In the genomic region with DNA sequence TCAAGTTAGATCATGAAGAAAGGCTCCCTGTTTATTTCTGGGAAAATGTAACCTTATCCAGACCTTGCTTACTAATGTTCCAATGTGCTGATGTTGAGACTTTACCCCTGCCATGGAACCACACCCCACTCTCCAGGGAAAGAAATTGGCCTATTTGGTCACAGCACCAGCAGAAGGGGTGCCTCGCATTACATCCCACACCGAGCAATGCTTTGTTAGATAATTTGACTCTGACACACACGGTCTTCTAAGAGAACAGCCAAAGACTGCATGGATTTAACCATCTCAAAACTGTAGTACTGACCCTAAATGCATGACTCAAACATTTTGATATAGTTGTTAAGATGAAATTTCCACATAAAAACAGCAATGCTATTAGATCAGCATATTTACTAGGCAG, we compare ENCODE assay signal across 22 cellular contexts.
DNase-seq lines count a peak whose midpoint lies in the region; ATAC-seq lines count a peak whose summit lies in the region.
"Had no signal": no experiment of that assay in that cellular context is flagged by ENCODE, and none has a peak within 500 bp of the region (broad histone marks: within the 10 kb centered on the region; RNA-seq: fewer than 3 reads in every experiment).

No MANE protein-coding gene starts in this region.

- no peak overlapping the region for H3K4ac ChIP-seq in trophoblast cell (ENCODE audit: low read depth, low read length)

- no peak overlapping the region for H3K27ac ChIP-seq in trophoblast cell (ENCODE audit: low read depth, low read length)
- H3K27ac ChIP-seq: esophagus muscularis mucosa, RWPE1, testis had no signal

- H4K12ac ChIP-seq in trophoblast cell (ENCODE audit: low read depth, low read length): no peak overlapping the region

- H3K36me3 ChIP-seq in trophoblast cell (ENCODE audit: control insufficient read depth in 1 of 2, insufficient read depth in 2 of 2, low read length in 2 of 2): no peaks in the 10 kb centered on the region
- H3K36me3 ChIP-seq: esophagus muscularis mucosa had no signal

- H3K79me2 ChIP-seq in trophoblast cell (ENCODE audit: control insufficient read depth, insufficient read depth, low read length, poor library complexity): no peaks in the 10 kb centered on the region

- peak overlapping the region; percentile 40 for H3K9ac ChIP-seq in trophoblast cell (ENCODE audit: low read length)

- no peak overlapping the region for H2AFZ ChIP-seq in trophoblast cell (ENCODE audit: insufficient read depth, low read length, poor library complexity)

- no peak overlapping the region for H2AK5ac ChIP-seq in trophoblast cell (ENCODE audit: low read length)

- no peak overlapping the region for H3K4me3 ChIP-seq in trophoblast cell (ENCODE audit: low read depth, low read length)
- H3K4me3 ChIP-seq: esophagus muscularis mucosa, testis had no signal

- no peaks in the 10 kb centered on the region for H3K27me3 ChIP-seq in trophoblast cell (ENCODE audit: insufficient read depth, low read length)
- H3K27me3 ChIP-seq: esophagus muscularis mucosa, testis had no signal

- no peak overlapping the region for H3K4me2 ChIP-seq in trophoblast cell (ENCODE audit: low read length)

- no CpG with 5 or more reads among the region's 3 CpGs for WGBS in trophoblast cell (ENCODE audit: extremely low coverage, insufficient coverage, insufficient read length)

- H3K14ac ChIP-seq in trophoblast cell (ENCODE audit: low read length): no peak overlapping the region

- no peak overlapping the region for H3K18ac ChIP-seq in trophoblast cell (ENCODE audit: low read length)

- no peak overlapping the region for H2BK120ac ChIP-seq in trophoblast cell (ENCODE audit: insufficient read depth, low read length, poor library complexity)

- no peak overlapping the region for H2BK12ac ChIP-seq in trophoblast cell (ENCODE audit: low read length)

- H3K4me1 ChIP-seq in trophoblast cell (ENCODE audit: control insufficient read depth in 1 of 2, insufficient read depth in 2 of 2, low read length in 2 of 2): peaks cover 0 to 4% of the 10 kb centered on the region in 2 experiments
- H3K4me1 ChIP-seq: esophagus muscularis mucosa, testis had no signal

- no peaks in the 10 kb centered on the region for H3K79me1 ChIP-seq in trophoblast cell (ENCODE audit: low read length)

- H2BK5ac ChIP-seq in trophoblast cell (ENCODE audit: low read depth, low read length, poor library complexity): no peak overlapping the region

- DNase-seq in AG20443 (ENCODE audit: low spot score): peak; percentile 54
- peak; percentile 83 for DNase-seq in NCI-H2171 (lab: John Stamatoyannopoulos, UW)
- DNase-seq in fibroblast of peridontal ligament (ENCODE audit: extremely low read depth): peak; percentile 83
- no peak for DNase-seq in trophoblast cell
- no peak for DNase-seq in cerebellar cortex (ENCODE audit: low spot score)
- no peak for DNase-seq in activated CD4-positive, alpha-beta T cell treated with anti-CD3 and anti-CD28 coated beads for 4 hours
- no peak for DNase-seq in C1 segment of cervical spinal cord (lab: John Stamatoyannopoulos, UW)
- DNase-seq: activated CD4-positive, CD25-positive, alpha-beta regulatory T cell; activated naive CD4-positive, alpha-beta T cell treated with Interleukin-2 at 50 U/mL for 16 hours; activated T-cell treated with anti-CD3 and anti-CD28 coated beads, Interleukin-2, amount 50 U/mL, for 24 hours; amygdala; CD4-positive, alpha-beta T cell; effector CD8-positive, alpha-beta T cell; HCEC 1CT; Karpas-422; NCI-H1048; NCI-H524 treated with DMSO at 0.1 percent for 48 hours; T1000; testis had no signal

- ATAC-seq in HG03135 (IDR thresholded peaks at IDR 0.05; ENCODE audit: unreplicated experiment): no peak

- no peak overlapping the region for H4K91ac ChIP-seq in trophoblast cell (ENCODE audit: low read depth, low read length)

- no peaks in the 10 kb centered on the region for H3K9me3 ChIP-seq in trophoblast cell (ENCODE audit: insufficient read depth, low read depth, low read length)
- H3K9me3 ChIP-seq: esophagus muscularis mucosa, testis had no signal

- H4K8ac ChIP-seq in trophoblast cell (ENCODE audit: low read depth, low read length): no peak overlapping the region

- no peak overlapping the region for H3K23ac ChIP-seq in trophoblast cell (ENCODE audit: low read length)

Comparison
In these comparisons a context has a peak if more than half of its experiments do, and no peak if none do; other contexts are left out.
1. DNase-seq: peak in AG20443 (single experiment), NCI-H2171 (single experiment) and fibroblast of peridontal ligament (single experiment); none in trophoblast cell (0 of 2), cerebellar cortex (single experiment), activated CD4-positive, alpha-beta T cell treated with anti-CD3 and anti-CD28 coated beads for 4 hours (0 of 2) and C1 segment of cervical spinal cord (0 of 14).